Comparison of ENCODE assay signal across 8 cellular contexts in genomic region chr12:111024205-111024794, GRCh38. TPM values are rescaled to one million over a fixed set of nuclear protein-coding genes. Genes with fewer than 3 reads are reported as not detected.
DNase-seq lines count a peak whose midpoint lies in the region; ATAC-seq, FAIRE-seq and TF ChIP-seq lines count a peak whose summit lies in the region.

No MANE protein-coding gene starts in this region.

- CTCF ChIA-PET in IMR-90 (lab: Yijun Ruan, JAX) (interaction anchor here (1.0 kb wide), 1 partner anchor 275 kb away, joined by 6 read pairs; no protein-coding TSS in a partner anchor), GM12878 (lab: Yijun Ruan, JAX) (interaction anchor here (0.6 to 3.1 kb wide), 9 partner anchors 11 to 711 kb away, joined by 3 to 16 read pairs (median 3); no protein-coding TSS in a partner anchor)

- peak; percentile 74 for FAIRE-seq in GM12878 (lab: Jason Lieb, UNC)

- peaks cover 20% of the 10 kb centered on the region for H3K27me3 Mint-ChIP-seq in T-helper 2 cell treated with Interferon-gamma antibody and Interleukin-4, amounts not matched to agents 5 μg/mL and 100 μg/mL, for 36 hours (ENCODE audit: low read depth)

- in situ Hi-C loops in IMR-90 (cut with MboI; ENCODE audit: low sequenced_read_pairs) = loop anchor here (5.0 kb wide), 1 partner anchor 288 kb away; no protein-coding TSS in a partner anchor
- in situ Hi-C loops in GM12878 (cut with MboI) = loop anchor here (5.0 kb wide), 1 partner anchor 288 kb away; no protein-coding TSS in a partner anchor

- POLR2A ChIA-PET in IMR-90 (lab: Charles Lee; ENCODE audit: unreplicated experiment) (no interaction called here), GM12878 (lab: Charles Lee) (no interaction called here)

- H3K9me3 Mint-ChIP-seq in T-helper 2 cell treated with Interferon-gamma antibody and Interleukin-4, amounts not matched to agents 5 μg/mL and 100 μg/mL, for 36 hours = no peaks in the 10 kb centered on the region

- H3K4me1 Mint-ChIP-seq in T-helper 2 cell treated with Interferon-gamma antibody and Interleukin-4, amounts not matched to agents 5 μg/mL and 100 μg/mL, for 36 hours (ENCODE audit: low read depth) = no peaks in the 10 kb centered on the region

- TF ChIP-seq CTCF in DND-41 (IDR thresholded peaks at IDR 0.05; ENCODE audit: borderline replicate concordance, extremely low read depth, low read length, poor library complexity, severe bottlenecking) (peak; percentile 79), IMR-90 (conservative IDR thresholded peaks at IDR 0.05; ENCODE audit: low read depth, low read length) (peak; percentile 48), GM12878 (IDR thresholded peaks at IDR 0.05 in 2 of 3, conservative IDR thresholded peaks at IDR 0.05 in 1 of 3; ENCODE audit: control insufficient read depth in 2 of 3, extremely low read depth in 1 of 3, insufficient read depth in 1 of 3, low read depth in 3 of 3, low read length in 3 of 3) (peak; percentile 80 to 86 (median 80))

- H3K23ac ChIP-seq in IMR-90 (ENCODE audit: low read depth, low read length) = no peak overlapping the region

- H3K4me3 ChIP-seq in DND-41 (ENCODE audit: low read depth in 1 of 2, low read length in 2 of 2) = no peak overlapping the region
- no peak overlapping the region for H3K4me3 ChIP-seq in IMR-90 (ENCODE audit: insufficient read depth, low read depth, low read length)
- no peak overlapping the region for H3K4me3 ChIP-seq in GM12878

- H3K36me3 Mint-ChIP-seq in T-helper 2 cell treated with Interferon-gamma antibody and Interleukin-4, amounts not matched to agents 5 μg/mL and 100 μg/mL, for 36 hours (ENCODE audit: low read depth) = no peaks in the 10 kb centered on the region

- no peak overlapping the region for H3K14ac ChIP-seq in IMR-90 (replicated peaks; ENCODE audit: low read depth, low read length)

- dilution Hi-C loops in IMR-90 (cut with HindIII; ENCODE audit: low sequenced_read_pairs, unreplicated experiment) = no loop called here

- no peaks in the 10 kb centered on the region for H3K9me1 ChIP-seq in IMR-90 (ENCODE audit: insufficient read depth, low read length)

- H3K9ac ChIP-seq in DND-41 (ENCODE audit: low read depth, low read length) = no peak overlapping the region
- H3K9ac ChIP-seq in IMR-90 (ENCODE audit: low read depth, low read length) = no peak overlapping the region
- H3K9ac ChIP-seq in GM12878 (ENCODE audit: control insufficient read depth, insufficient read depth, low read length) = no peak overlapping the region

- no peak overlapping the region for H2AFZ ChIP-seq in DND-41 (ENCODE audit: low read depth, low read length)
- no peak overlapping the region for H2AFZ ChIP-seq in IMR-90 (replicated peaks; ENCODE audit: low read length, poor library complexity)
- H2AFZ ChIP-seq in GM12878 (ENCODE audit: control insufficient read depth, low read depth, low read length) = no peak overlapping the region

- no peak overlapping the region for H3K4me3 Mint-ChIP-seq in T-helper 2 cell treated with Interferon-gamma antibody and Interleukin-4, amounts not matched to agents 5 μg/mL and 100 μg/mL, for 36 hours

- no peaks in the 10 kb centered on the region for H3K79me2 ChIP-seq in DND-41 (ENCODE audit: insufficient read depth, low read length)
- no peaks in the 10 kb centered on the region for H3K79me2 ChIP-seq in GM12878 (ENCODE audit: control insufficient read depth, insufficient read depth, low read length)

- H2AK5ac ChIP-seq in IMR-90 (ENCODE audit: low read depth, low read length) = no peak overlapping the region

- H2BK120ac ChIP-seq in IMR-90 (ENCODE audit: low read depth, low read length) = no peak overlapping the region

- H3K4me2 ChIP-seq in DND-41 (ENCODE audit: insufficient read depth, low read length) = no peak overlapping the region
- H3K4me2 ChIP-seq in IMR-90 (ENCODE audit: low read depth, low read length) = no peak overlapping the region
- H3K4me2 ChIP-seq in GM12878 (ENCODE audit: control insufficient read depth, insufficient read depth) = no peak overlapping the region

- intact Hi-C loops in IMR-90 (cut with micrococcal nuclease) = loop anchor here (1.0 kb wide), 1 partner anchor 290 kb away; no protein-coding TSS in a partner anchor
- intact Hi-C loops in GM12878 (cut with micrococcal nuclease; ENCODE audit: unreplicated experiment) = loop anchor here (1.0 to 10.0 kb wide), 4 partner anchors 129 to 290 kb away; no protein-coding TSS in a partner anchor
- intact Hi-C loops in left colon (cut with DNase I, micrococcal nuclease) = loop anchor here in 1 of 2 donors (5.0 kb wide), 1 partner anchor 293 kb away; no protein-coding TSS in a partner anchor

- BruUV-seq in IMR-90 (replicated peaks; lab: Mats Ljungman, UMichigan) (no TSS peak), GM12878 (replicated peaks; lab: Mats Ljungman, UMichigan) (no TSS peak)

- H3K27me3 ChIP-seq in DND-41 (ENCODE audit: insufficient read depth, low read length, poor library complexity) (no peaks in the 10 kb centered on the region), IMR-90 (ENCODE audit: control insufficient read depth, insufficient read depth, low read length) (peaks cover 3% of the 10 kb centered on the region), GM12878 (replicated peaks in 1 of 2; ENCODE audit: control insufficient read depth in 2 of 2, insufficient read depth in 2 of 2, low read length in 1 of 2) (peaks cover 0 to 1% of the 10 kb centered on the region in 2 experiments; a peak in 1 of 4 replicates)

- H3K79me1 ChIP-seq in IMR-90 (ENCODE audit: low read depth in 1 of 2, low read length in 2 of 2) = no peaks in the 10 kb centered on the region

- ATAC-seq in DND-41 (ENCODE audit: insufficient read depth, low read depth) = peak; percentile 74
- ATAC-seq in IMR-90 (ENCODE audit: low read depth) = peak; percentile 88
- ATAC-seq in GM12878 = peak; percentile 97
- ATAC-seq in left colon = peak; percentile 85
- ATAC-seq in GM21526 (IDR thresholded peaks at IDR 0.05; ENCODE audit: low FRiP score, unreplicated experiment) = no peak
- no peak for ATAC-seq in GM21717 (IDR thresholded peaks at IDR 0.05; ENCODE audit: unreplicated experiment)

- H2BK20ac ChIP-seq in IMR-90 (ENCODE audit: low read depth, low read length) = no peak overlapping the region

- TF ChIP-seq POLR2A in IMR-90 (IDR thresholded peaks at IDR 0.05; ENCODE audit: low read depth, low read length) (no peak), GM12878 (IDR thresholded peaks at IDR 0.05; ENCODE audit: low read depth, low read length) (no peak)

- WGBS in IMR-90 (ENCODE audit: extremely low coverage in 2 of 2, insufficient read length in 1 of 2), 2 experiments = 8% methylated on average over 7 of the region's 8 CpGs; no CpG with 5 or more reads in 1 of the 2 experiments
- whole genome bisulfite sequencing in GM12878 (ENCODE audit: insufficient coverage, insufficient replicate concordance, low lambda C conversion rate, missing lambda C conversion rate) = 15% methylated on average over 8 of the region's 8 CpGs

- TF ChIP-seq EP300 in GM12878 (IDR thresholded peaks at IDR 0.05; ENCODE audit: borderline replicate concordance in 1 of 2, control insufficient read depth in 1 of 2, low read depth in 2 of 2, low read length in 2 of 2) = no peak

- H3K36me3 ChIP-seq in DND-41 (ENCODE audit: insufficient read depth, low read length) (no peaks in the 10 kb centered on the region), IMR-90 (ENCODE audit: control insufficient read depth, insufficient read depth, low read length) (no peaks in the 10 kb centered on the region), GM12878 (ENCODE audit: control insufficient read depth in 2 of 2, insufficient read depth in 2 of 2, low read length in 1 of 2) (no peaks in the 10 kb centered on the region)

- SMC1A ChIA-PET in GM12878 (lab: Charles Lee; ENCODE audit: uncharacterized antibody, unreplicated experiment) = interaction anchor here (0.6 kb wide), 1 partner anchor 128 kb away, joined by 4 read pairs; no protein-coding TSS in a partner anchor

- no peak overlapping the region for H2BK5ac ChIP-seq in IMR-90 (ENCODE audit: low read depth, low read length, poor library complexity, severe bottlenecking)

- no peak overlapping the region for H3K4ac ChIP-seq in IMR-90 (ENCODE audit: low read depth, low read length)

- no peak overlapping the region for H3K18ac ChIP-seq in IMR-90 (ENCODE audit: low read depth, low read length)

- H3K27ac Mint-ChIP-seq in T-helper 2 cell treated with Interferon-gamma antibody and Interleukin-4, amounts not matched to agents 5 μg/mL and 100 μg/mL, for 36 hours = no peak overlapping the region

- H3K9me3 ChIP-seq in DND-41 (ENCODE audit: insufficient read depth, low read length, severe bottlenecking) (no peaks in the 10 kb centered on the region), IMR-90 (ENCODE audit: control insufficient read depth, insufficient read depth, low read length) (no peaks in the 10 kb centered on the region), GM12878 (replicated peaks; ENCODE audit: control insufficient read depth, insufficient read depth, low read length) (no peaks in the 10 kb centered on the region)

- H4K8ac ChIP-seq in IMR-90 (ENCODE audit: low read depth in 2 of 2, low read length in 2 of 2) = no peak overlapping the region

- RAD21 ChIA-PET in GM12878 (lab: Charles Lee; ENCODE audit: unreplicated experiment) = no interaction called here

- no peak overlapping the region for H4K91ac ChIP-seq in IMR-90 (ENCODE audit: insufficient read depth, low read depth, low read length)

- H2AK9ac ChIP-seq in IMR-90 (replicated peaks; ENCODE audit: low read depth, low read length, poor library complexity) = no peak overlapping the region

- no peak overlapping the region for H3K27ac ChIP-seq in DND-41 (ENCODE audit: low read length)
- H3K27ac ChIP-seq in IMR-90 (ENCODE audit: insufficient read depth, low read length) = no peak overlapping the region
- no peak overlapping the region for H3K27ac ChIP-seq in GM12878 (ENCODE audit: control insufficient read depth, insufficient read depth)

- H3K4me1 ChIP-seq in DND-41 (ENCODE audit: insufficient read depth, low read length) = no peaks in the 10 kb centered on the region
- no peaks in the 10 kb centered on the region for H3K4me1 ChIP-seq in IMR-90 (ENCODE audit: control insufficient read depth, insufficient read depth, low read length)
- H3K4me1 ChIP-seq in GM12878 (ENCODE audit: control insufficient read depth, insufficient read depth, low read length) = no peaks in the 10 kb centered on the region

- TF ChIP-seq RAD21 in IMR-90 (IDR thresholded peaks at IDR 0.05; ENCODE audit: low read length) (peak; percentile 51), GM12878 (IDR thresholded peaks at IDR 0.05; ENCODE audit: insufficient read depth, low read depth, low read length) (peak; percentile 93)

- no peak overlapping the region for H4K5ac ChIP-seq in IMR-90 (ENCODE audit: low read depth, low read length)

- H4K20me1 ChIP-seq in DND-41 (ENCODE audit: insufficient read depth, low read length) (peaks cover 3% of the 10 kb centered on the region; the same call in 1 of the 2 replicates), IMR-90 (ENCODE audit: insufficient read depth, low read length) (no peaks in the 10 kb centered on the region), GM12878 (ENCODE audit: control insufficient read depth, insufficient read depth) (no peaks in the 10 kb centered on the region)

- H2BK15ac ChIP-seq in IMR-90 (ENCODE audit: low read depth, low read length) = no peak overlapping the region

- no peak overlapping the region for H3K56ac ChIP-seq in IMR-90 (ENCODE audit: extremely low read depth, insufficient read depth, low read length)

- peak; percentile 42 for DNase-seq in DND-41
- peak; percentile 4 for DNase-seq in IMR-90
- peak; percentile 9 for DNase-seq in T-helper 2 cell treated with Interferon-gamma antibody and Interleukin-4, amounts not matched to agents 5 μg/mL and 100 μg/mL, for 36 hours (ENCODE audit: low spot score)
- peak; percentile 4 for DNase-seq in GM12878 (ENCODE audit: low read depth, low spot score)
- peak; percentile 34 to 63 for DNase-seq in left colon
- peak; percentile 8 for DNase-seq in stimulated activated CD8-positive, alpha-beta memory T cell treated with anti-CD3 and anti-CD28 coated beads, Interleukin-12 subunit alpha, Interleukin-12 subunit beta, amount 100 ng/mL, for 4 hours (ENCODE audit: low read depth)

RNA-seq across cellular contexts. Expression of gene CUX2, which starts 9.7 kb away (rescaled TPM):
- total RNA-seq in IMR-90 (2012; rRNA removed) (not detected in 2 replicates), GM12878 (2014; rRNA removed) (0.60 and 0.62 TPM in 2 replicates), GM12878 (2014; rRNA removed; fragmentation: Illumina TruSeq; extraction: Trizol) (0.89 and 1.5 TPM in 2 replicates), GM12878 (2021) (2.3 and 2.8 TPM in 2 replicates), left colon (under 1 TPM in 1 of 2 donors, not detected in 1; 0.14 TPM)
- polyA plus RNA-seq in IMR-90 (2012; rRNA removed) (not detected in 2 replicates), GM12878 (2011; rRNA removed) (0.14 and 0.17 TPM in 2 replicates), GM12878 (2014; fragmentation: Illumina TruSeq; extraction: Trizol) (1.4 and 1.6 TPM in 2 replicates), GM12878 (2014; fragmentation: Nextera tagmentation; extraction: Ambion mirVana) (under 1 TPM; 0.21 to 0.47 TPM), GM12878 (2014; rRNA removed) (0.99 and 1.2 TPM in 2 replicates), GM12878 (2016; fragmentation: Nextera tagmentation; extraction: Ambion mirVana) (under 1 TPM; 0.37 to 0.54 TPM)
- polyA plus RNA-seq in IMR-90 (2012; cell fraction: cytosol; rRNA removed) = not detected in 2 replicates
- not detected in 2 replicates for polyA plus RNA-seq in IMR-90 (2012; cell fraction: nucleus; rRNA removed; ENCODE audit: low replicate concordance)
- 2.8 and 5.1 TPM in 2 replicates for total RNA-seq in GM12878 (2013; cell fraction: nucleolus; rRNA removed)
- 0.18 TPM for polyA plus RNA-seq in GM12878 (2011; ENCODE audit: low read depth)
- polyA plus RNA-seq in GM12878 (2011; cell fraction: cytosol; rRNA removed) = 0.13 TPM in 2 replicates
- polyA plus RNA-seq in GM12878 (2011; cell fraction: nucleus; rRNA removed) = 0.12 and 0.25 TPM in 2 replicates
- polyA plus RNA-seq in GM12878 (2012) = 0.18 and 0.28 TPM in 2 replicates
- polyA minus RNA-seq in GM12878 (2011; rRNA and poly(A)+ RNA removed) = 0.07 and 0.21 TPM in 2 replicates
- polyA minus RNA-seq in GM12878 (2011; cell fraction: cytosol; rRNA and poly(A)+ RNA removed) = not detected in 2 replicates
- 0.24 and 0.38 TPM in 2 replicates for polyA minus RNA-seq in GM12878 (2011; cell fraction: nucleus; rRNA and poly(A)+ RNA removed)

Comparison
In these comparisons a context has a peak if more than half of its experiments do, and no peak if none do; other contexts are left out.
1. ATAC-seq: peak in DND-41 (single experiment), IMR-90 (single experiment), GM12878 (single experiment) and left colon (single experiment); none in GM21526 (single experiment) and GM21717 (single experiment).
2. Peak in every context shown above with its lines, with median percentiles within 50 percentile points of each other: DNase-seq and CTCF ChIP-seq.